In the genomic region with DNA sequence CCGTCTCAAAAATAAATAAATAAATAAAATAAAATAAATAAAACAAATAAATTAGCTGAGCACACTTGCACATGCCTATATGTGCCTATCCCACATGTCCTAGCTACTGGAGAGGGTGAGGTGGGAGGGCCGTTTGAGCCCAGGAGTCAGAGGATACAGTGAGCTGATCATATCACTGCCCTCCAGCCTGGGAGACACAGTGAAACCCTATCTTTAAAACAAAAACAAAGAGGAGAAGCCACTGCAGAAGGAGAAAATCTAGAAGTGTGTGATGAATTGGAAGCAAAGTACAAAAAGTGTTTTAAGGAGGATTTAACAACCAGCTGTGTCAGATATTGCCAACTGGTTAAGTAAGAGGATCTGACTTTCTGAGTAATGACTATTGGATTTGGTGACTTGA, we compare ENCODE assay signal across 30 cellular contexts.
"Had no signal": no experiment of that assay in that cellular context is flagged by ENCODE, and none has a peak within 500 bp of the region (broad histone marks: within the 10 kb centered on the region; RNA-seq: fewer than 3 reads in every experiment).

No MANE protein-coding gene starts in this region.

- H3K4me1 Mint-ChIP-seq: naive thymus-derived CD4-positive, alpha-beta T cell; stimulated activated naive CD8-positive, alpha-beta T cell treated with anti-CD3 and anti-CD28 coated beads, Interleukin-15, amount 100 ng/mL, for 72 hours had no signal

- H3K27me3 Mint-ChIP-seq: stimulated activated memory B cell treated with anti-CD40 and anti-IgM and Interleukin-4, amounts not matched to agents 10 μg/mL and 1 μg/mL and 100 μg/mL, for 72 hours had no signal

- H3K36me3 Mint-ChIP-seq: naive thymus-derived CD4-positive, alpha-beta T cell; stimulated activated memory B cell treated with anti-CD40 and anti-IgM and Interleukin-4, amounts not matched to agents 10 μg/mL and 1 μg/mL and 100 μg/mL, for 72 hours had no signal

- H3K4me2 ChIP-seq: smooth muscle cell had no signal

- H3K9me3 Mint-ChIP-seq: nephron, neural crest cell had no signal

- H3K9me3 ChIP-seq: neutrophil, pancreas, psoas muscle, right lobe of liver, spleen, suprapubic skin, testis, tibial artery, upper lobe of left lung, vagina had no signal

- ATAC-seq: naive thymus-derived CD4-positive, alpha-beta T cell; psoas muscle; right cardiac atrium; right lobe of liver; stimulated activated naive CD8-positive, alpha-beta T cell treated with anti-CD3 and anti-CD28 coated beads, Interleukin-15, amount 100 ng/mL, for 72 hours; stimulated activated naive CD8-positive, alpha-beta T cell treated with anti-CD3 and anti-CD28 coated beads, Interleukin-15, Interleukin-2, amounts not matched to agents 100 U/mL and 50 U/mL, for 24 hours had no signal

- H3K4me3 Mint-ChIP-seq: naive thymus-derived CD4-positive, alpha-beta T cell; nephron; neural crest cell; stimulated activated memory B cell treated with anti-CD40 and anti-IgM and Interleukin-4, amounts not matched to agents 10 μg/mL and 1 μg/mL and 100 μg/mL, for 72 hours; stimulated activated naive CD8-positive, alpha-beta T cell treated with anti-CD3 and anti-CD28 coated beads, Interleukin-15, amount 100 ng/mL, for 72 hours had no signal

- DNase-seq: naive thymus-derived CD4-positive, alpha-beta T cell; nucleus accumbens; pancreas; posterior cingulate gyrus; psoas muscle; right cardiac atrium; right lobe of liver; spleen; stimulated activated CD4-positive, alpha-beta T cell treated with anti-CD3 and anti-CD28 coated beads, Interleukin-12 subunit alpha, Interleukin-12 subunit beta, amount 100 ng/mL, for 4 hours; stimulated activated CD4-positive, alpha-beta T cell treated with anti-CD3 and anti-CD28 coated beads, Interleukin-1b, Interleukin-23, amount 100 ng/mL, for 48 hours; stimulated activated CD4-positive, alpha-beta T cell treated with anti-CD3 and anti-CD28 coated beads, Interleukin-4, amount 100 ng/mL, for 1 hour; stimulated activated CD4-positive, alpha-beta T cell treated with anti-CD3 and anti-CD28 coated beads, Interleukin-4, amount 100 ng/mL, for 4 hours; stimulated activated CD8-positive, alpha-beta memory T cell treated with anti-CD3 and anti-CD28 coated beads, Interleukin-4, amount 100 ng/mL, for 48 hours; stimulated activated naive CD4-positive, alpha-beta T cell; stimulated activated naive CD8-positive, alpha-beta T cell treated with anti-CD3 and anti-CD28 coated beads, Interleukin-15, amount 100 ng/mL, for 72 hours; stimulated activated naive CD8-positive, alpha-beta T cell treated with anti-CD3 and anti-CD28 coated beads, Interleukin-15, Interleukin-2, amounts not matched to agents 100 U/mL and 50 U/mL, for 24 hours; substantia nigra; testis; tibial artery; trophoblast cell; upper lobe of left lung had no signal

- H3K4me1 ChIP-seq: pancreas, psoas muscle, right lobe of liver, spleen, suprapubic skin, testis, tibial artery, upper lobe of left lung, vagina had no signal

- H3K27ac ChIP-seq: neutrophil, pancreas, psoas muscle, right lobe of liver, skin epidermis, spleen, suprapubic skin, testis, tibial artery, upper lobe of left lung, vagina had no signal

- H3K27me3 ChIP-seq: neutrophil, pancreas, right lobe of liver, spleen, suprapubic skin, testis, tibial artery, upper lobe of left lung, vagina had no signal

- H3K27ac Mint-ChIP-seq: naive thymus-derived CD4-positive, alpha-beta T cell; nephron; progenitor cell of endocrine pancreas; stimulated activated memory B cell treated with anti-CD40 and anti-IgM and Interleukin-4, amounts not matched to agents 10 μg/mL and 1 μg/mL and 100 μg/mL, for 72 hours had no signal

- H3K36me3 ChIP-seq: neutrophil, pancreas, right lobe of liver, spleen, suprapubic skin, tibial artery, upper lobe of left lung, vagina had no signal

- H3K4me3 ChIP-seq: pancreas, psoas muscle, right lobe of liver, skin epidermis, smooth muscle cell, spleen, suprapubic skin, testis, tibial artery, upper lobe of left lung, vagina had no signal
